In the genomic region with DNA sequence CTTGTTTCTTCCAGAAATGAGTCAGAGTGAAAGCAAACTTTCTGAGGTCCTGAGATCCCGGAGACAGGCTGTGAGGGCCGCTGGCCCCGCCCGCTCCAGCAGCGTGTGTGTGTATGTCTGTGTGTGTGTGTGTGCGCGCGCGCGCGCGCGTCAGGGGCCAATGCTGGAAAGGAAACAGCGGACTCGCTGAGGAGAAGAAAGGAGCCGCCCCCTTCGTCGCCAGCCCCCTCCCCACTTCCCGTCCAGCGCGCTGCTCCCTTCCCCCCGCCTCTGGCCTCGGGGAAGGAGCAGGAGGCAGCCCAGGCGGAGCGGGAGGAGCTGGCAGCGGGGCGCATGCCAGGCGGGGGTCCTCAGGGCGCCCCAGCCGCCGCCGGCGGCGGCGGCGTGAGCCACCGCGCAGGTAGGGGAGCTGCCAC, we compare ENCODE assay signal across 8 cellular contexts. TPM values are rescaled to one million over a fixed set of nuclear protein-coding genes. Genes with fewer than 3 reads are reported as not detected.
DNase-seq lines count a peak whose midpoint lies in the region; ATAC-seq lines count a peak whose summit lies in the region.

DISC1 (plus strand) TSS at position 256 of the 416 bp plus-strand sequence; CDS start at position 334, 78 bp downstream.

- CTCF ChIA-PET in activated CD8-positive, alpha-beta T cell treated with anti-CD3 and anti-CD28 coated beads, Interleukin-2, amount 10 ng/mL, durations not matched to agents 7 days and 5 days (lab: Charles Lee): interaction anchor here (1.3 to 1.4 kb wide), 2 partner anchors 13 to 21 kb away, joined by 5 to 6 read pairs; no protein-coding TSS in a partner anchor

- ATAC-seq in GM18907 (IDR thresholded peaks at IDR 0.05; ENCODE audit: unreplicated experiment) (peak; percentile 69), HG03442 (IDR thresholded peaks at IDR 0.05; ENCODE audit: unreplicated experiment) (peak; percentile 61)
- ATAC-seq in activated CD8-positive, alpha-beta T cell treated with anti-CD3 and anti-CD28 coated beads, Interleukin-2, amount 10 ng/mL, durations not matched to agents 7 days and 5 days: peak; percentile 81
- peak; percentile 78 for ATAC-seq in effector memory CD8-positive, alpha-beta T cell (replicated peaks)

- POLR2A ChIA-PET in activated CD8-positive, alpha-beta T cell treated with anti-CD3 and anti-CD28 coated beads, Interleukin-2, amount 10 ng/mL, durations not matched to agents 7 days and 5 days (lab: Charles Lee): interaction anchor here (1.6 kb wide), 1 partner anchor 13 kb away, joined by 8 read pairs; no protein-coding TSS in a partner anchor

- peak; percentile 82 for DNase-seq in A172 (ENCODE audit: low spot score)
- peak; percentile 95 for DNase-seq in NCI-H69 (lab: John Stamatoyannopoulos, UW)
- DNase-seq in activated CD8-positive, alpha-beta T cell treated with anti-CD3 and anti-CD28 coated beads, Interleukin-2, amount 10 ng/mL, durations not matched to agents 7 days and 5 days: peak; percentile 85
- peak; percentile 44 to 53 (median 45) for DNase-seq in effector memory CD8-positive, alpha-beta T cell
- peak; percentile 66 to 97 for DNase-seq in lung microvascular endothelial cell (ENCODE audit: low read depth in 2 of 2)
- DNase-seq in stimulated activated CD4-positive, alpha-beta T cell treated with anti-CD3 and anti-CD28 coated beads, TNF-alpha, amount 100 ng/mL, for 24 hours (ENCODE audit: low read depth in 3 of 3): peak in 2 of 3 experiments; percentile 37 to 62

- H3K36me3 Mint-ChIP-seq in activated CD8-positive, alpha-beta T cell treated with anti-CD3 and anti-CD28 coated beads, Interleukin-2, amount 10 ng/mL, durations not matched to agents 7 days and 5 days (ENCODE audit: low read depth): no peaks in the 10 kb centered on the region
- peaks cover 10% of the 10 kb centered on the region for H3K36me3 Mint-ChIP-seq in effector memory CD8-positive, alpha-beta T cell (ENCODE audit: insufficient read depth)

- no peaks in the 10 kb centered on the region for H3K9me3 Mint-ChIP-seq in activated CD8-positive, alpha-beta T cell treated with anti-CD3 and anti-CD28 coated beads, Interleukin-2, amount 10 ng/mL, durations not matched to agents 7 days and 5 days (ENCODE audit: insufficient read depth)
- no peaks in the 10 kb centered on the region for H3K9me3 Mint-ChIP-seq in effector memory CD8-positive, alpha-beta T cell

- H3K27me3 Mint-ChIP-seq in activated CD8-positive, alpha-beta T cell treated with anti-CD3 and anti-CD28 coated beads, Interleukin-2, amount 10 ng/mL, durations not matched to agents 7 days and 5 days (ENCODE audit: low read depth): peaks cover 19% of the 10 kb centered on the region
- peaks cover 2 to 16% of the 10 kb centered on the region in 2 donors for H3K27me3 Mint-ChIP-seq in effector memory CD8-positive, alpha-beta T cell

- peaks cover 30% of the 10 kb centered on the region for H3K4me1 Mint-ChIP-seq in activated CD8-positive, alpha-beta T cell treated with anti-CD3 and anti-CD28 coated beads, Interleukin-2, amount 10 ng/mL, durations not matched to agents 7 days and 5 days (ENCODE audit: low read depth)
- H3K4me1 Mint-ChIP-seq in effector memory CD8-positive, alpha-beta T cell (ENCODE audit: low read depth in 2 of 2): peaks cover 12 to 15% of the 10 kb centered on the region in 2 donors

- H3K27ac Mint-ChIP-seq in activated CD8-positive, alpha-beta T cell treated with anti-CD3 and anti-CD28 coated beads, Interleukin-2, amount 10 ng/mL, durations not matched to agents 7 days and 5 days: peak within 1 kb of the TSS; percentile 87
- peak within 1 kb of the TSS; percentile 83 to 88 for H3K27ac Mint-ChIP-seq in effector memory CD8-positive, alpha-beta T cell

- H3K4me3 Mint-ChIP-seq in activated CD8-positive, alpha-beta T cell treated with anti-CD3 and anti-CD28 coated beads, Interleukin-2, amount 10 ng/mL, durations not matched to agents 7 days and 5 days: peak within 1 kb of the TSS; percentile 87
- H3K4me3 Mint-ChIP-seq in effector memory CD8-positive, alpha-beta T cell: peak within 1 kb of the TSS; percentile 88 to 96

RNA-seq across cellular contexts. Expression of gene DISC1, which starts in this region (rescaled TPM):
- 5.0 and 5.2 TPM in 2 replicates for total RNA-seq in A172 (2014; rRNA removed; shearing (Covaris generic))
- total RNA-seq in activated CD8-positive, alpha-beta T cell treated with anti-CD3 and anti-CD28 coated beads, Interleukin-2, amount 10 ng/mL, durations not matched to agents 7 days and 5 days: 10 to 100 TPM; 12.6 to 14.7 TPM
- total RNA-seq in lung microvascular endothelial cell: 3.0 and 4.1 TPM in 2 replicates

Comparison
In these comparisons a context has a peak if more than half of its experiments do, and no peak if none do; other contexts are left out.
1. Peak in every context shown above with its lines: DNase-seq and ATAC-seq.
2. DNase-seq: peak in every context shown above with its lines; median percentile 95 in NCI-H69; 85 in activated CD8-positive, alpha-beta T cell treated with anti-CD3 and anti-CD28 coated beads, Interleukin-2, amount 10 ng/mL, durations not matched to agents 7 days and 5 days; 82 in A172; 82 in lung microvascular endothelial cell; 50 in stimulated activated CD4-positive, alpha-beta T cell treated with anti-CD3 and anti-CD28 coated beads, TNF-alpha, amount 100 ng/mL, for 24 hours; 45 in effector memory CD8-positive, alpha-beta T cell.